In the genomic region with DNA sequence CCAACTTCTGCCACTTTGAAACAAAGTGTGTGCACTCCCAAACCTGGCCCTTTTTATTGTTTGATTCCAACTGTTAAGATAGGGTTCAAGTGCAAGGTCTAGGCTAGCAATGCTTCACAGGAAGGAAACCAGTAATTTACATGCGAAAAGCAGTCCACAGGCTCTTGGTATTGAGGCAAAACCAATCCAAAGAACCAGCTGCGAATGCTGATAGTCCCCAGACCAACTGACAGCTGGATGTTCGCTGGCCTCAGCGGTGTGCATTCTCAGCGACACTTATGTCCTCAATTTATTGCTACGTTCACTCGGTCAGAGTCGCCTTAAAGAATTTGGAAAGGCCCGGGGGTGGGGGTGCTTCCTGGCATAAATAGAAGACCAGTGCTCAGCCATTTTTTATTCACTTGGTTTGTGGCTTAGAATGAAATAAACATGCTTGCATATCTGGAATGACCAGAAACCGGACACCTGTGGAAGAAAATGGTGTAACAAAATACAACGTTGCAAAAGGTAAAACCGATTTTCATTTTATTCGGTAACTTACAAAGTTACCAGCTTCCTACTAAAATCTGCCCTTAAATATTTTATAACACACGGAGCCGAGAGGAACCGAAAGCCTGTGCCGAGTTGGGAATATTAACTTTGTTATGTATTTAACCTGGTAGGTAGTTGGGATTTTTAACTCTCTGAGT, we compare ENCODE assay signal across 8 cellular contexts. TPM values are rescaled to one million over a fixed set of nuclear protein-coding genes. Genes with fewer than 3 reads are reported as not detected.
DNase-seq lines count a peak whose midpoint lies in the region; ATAC-seq and TF ChIP-seq lines count a peak whose summit lies in the region.

No MANE protein-coding gene starts in this region.

- H3K4me2 ChIP-seq in SU-DHL-6 (ENCODE audit: low read depth, low read length, poor library complexity, severe bottlenecking), result peak overlapping the region; percentile 94

- peaks cover 4% of the 10 kb centered on the region; the same call in 1 of the 2 replicates for H3K27me3 Mint-ChIP-seq in HFFc6 (ENCODE audit: insufficient read depth)
- H3K27me3 Mint-ChIP-seq in effector memory CD8-positive, alpha-beta T cell, result no peaks in the 10 kb centered on the region
- H3K27me3 Mint-ChIP-seq in naive thymus-derived CD8-positive, alpha-beta T cell, result no peaks in the 10 kb centered on the region

- DNase-seq in DMS53 treated with DMSO at 0.1 percent for 48 hours (lab: John Stamatoyannopoulos, UW; ENCODE audit: unreplicated experiment), result peak; percentile 63
- peak; percentile 12 for DNase-seq in HFFc6
- DNase-seq in effector memory CD8-positive, alpha-beta T cell, result peak in 1 of 3 experiments; percentile 28
- DNase-seq in naive thymus-derived CD8-positive, alpha-beta T cell, result peak in 3 of 10 donors; percentile 14 to 47 (median 42)
- DNase-seq in NCI-H1092 treated with DMSO at 0.1 percent for 48 hours (lab: John Stamatoyannopoulos, UW), result no peak

- H3K4me3 ChIP-seq in SU-DHL-6 (ENCODE audit: insufficient read depth, low read length, poor library complexity, severe bottlenecking), result peak overlapping the region; percentile 53

- peak overlapping the region; percentile 57 for H3K9ac ChIP-seq in SU-DHL-6 (ENCODE audit: low read length)

- ATAC-seq in effector memory CD8-positive, alpha-beta T cell (replicated peaks), result peak; percentile 0
- ATAC-seq in naive thymus-derived CD8-positive, alpha-beta T cell, result peak in 1 of 2 donors; percentile 7
- ATAC-seq in GM18861 (IDR thresholded peaks at IDR 0.05; ENCODE audit: unreplicated experiment) (no peak), GM18858 (IDR thresholded peaks at IDR 0.05; ENCODE audit: unreplicated experiment) (no peak)

- H3K36me3 Mint-ChIP-seq in HFFc6 (ENCODE audit: low read depth), result peaks cover 4% of the 10 kb centered on the region; the same call in 1 of the 2 replicates
- H3K36me3 Mint-ChIP-seq in effector memory CD8-positive, alpha-beta T cell (ENCODE audit: insufficient read depth), result peaks cover 43% of the 10 kb centered on the region
- H3K36me3 Mint-ChIP-seq in naive thymus-derived CD8-positive, alpha-beta T cell, result no peaks in the 10 kb centered on the region

- H4K20me1 ChIP-seq in SU-DHL-6 (ENCODE audit: low read depth, low read length), result no peaks in the 10 kb centered on the region

- no peaks in the 10 kb centered on the region for H3K9me2 ChIP-seq in SU-DHL-6 (replicated peaks; ENCODE audit: insufficient read depth, low read length)

- H3K27ac ChIP-seq in SU-DHL-6 (ENCODE audit: low read depth, low read length), result peak overlapping the region; percentile 70

- no peaks in the 10 kb centered on the region for H3K79me2 ChIP-seq in SU-DHL-6 (ENCODE audit: insufficient read depth, low read length)

- H3K27me3 ChIP-seq in SU-DHL-6 (ENCODE audit: low read length), result no peaks in the 10 kb centered on the region

- H3K4me3 Mint-ChIP-seq in HFFc6, result peak overlapping the region; percentile 86
- peak overlapping the region; percentile 81 to 87 for H3K4me3 Mint-ChIP-seq in effector memory CD8-positive, alpha-beta T cell
- peak overlapping the region; percentile 83 to 95 (median 89) for H3K4me3 Mint-ChIP-seq in naive thymus-derived CD8-positive, alpha-beta T cell

- H3K9me3 ChIP-seq in SU-DHL-6 (ENCODE audit: insufficient read depth, low read length), result no peaks in the 10 kb centered on the region

- H3K27ac Mint-ChIP-seq in HFFc6, result peak overlapping the region; percentile 94
- peak overlapping the region; percentile 89 to 90 for H3K27ac Mint-ChIP-seq in effector memory CD8-positive, alpha-beta T cell
- peak overlapping the region in 9 of 10 donors; percentile 91 to 97 (median 94) for H3K27ac Mint-ChIP-seq in naive thymus-derived CD8-positive, alpha-beta T cell

- no peaks in the 10 kb centered on the region for H3K9me3 Mint-ChIP-seq in HFFc6
- no peaks in the 10 kb centered on the region for H3K9me3 Mint-ChIP-seq in effector memory CD8-positive, alpha-beta T cell
- H3K9me3 Mint-ChIP-seq in naive thymus-derived CD8-positive, alpha-beta T cell, result no peaks in the 10 kb centered on the region

- peaks cover 37% of the 10 kb centered on the region for H3K4me1 Mint-ChIP-seq in HFFc6 (ENCODE audit: low read depth)
- peaks cover 43 to 46% of the 10 kb centered on the region in 2 donors for H3K4me1 Mint-ChIP-seq in effector memory CD8-positive, alpha-beta T cell (ENCODE audit: low read depth in 2 of 2)
- peaks cover 29 to 64% (median 59%) of the 10 kb centered on the region in 4 donors for H3K4me1 Mint-ChIP-seq in naive thymus-derived CD8-positive, alpha-beta T cell

- POLR2A ChIA-PET in naive thymus-derived CD8-positive, alpha-beta T cell (lab: Charles Lee), result interaction anchor here (0.6 to 3.0 kb wide), 5 partner anchors 12 to 64 kb away, joined by 3 to 20 read pairs (median 6); a partner anchor contains a TSS

- TF ChIP-seq CTCF in HFFc6 (IDR thresholded peaks at IDR 0.05) (no peak), SU-DHL-6 (IDR thresholded peaks at IDR 0.05; ENCODE audit: insufficient read depth, low read length, poor library complexity, severe bottlenecking) (no peak)

- peak overlapping the region; percentile 66 for H2AFZ ChIP-seq in SU-DHL-6 (ENCODE audit: low read depth, low read length, severe bottlenecking)

- no peaks in the 10 kb centered on the region for H3K36me3 ChIP-seq in SU-DHL-6 (ENCODE audit: low read length)

- H3F3A ChIP-seq in SU-DHL-6 (ENCODE audit: insufficient read depth), result peaks cover 16% of the 10 kb centered on the region

RNA-seq across cellular contexts. Expression of a gene that starts 1.6 kb away (rescaled TPM):
- total RNA-seq in HFFc6 (2021; fragmentation: NEBNext Ultra II Directional; extraction: Animal tissue kit (Norgen Biotek cat#: 25700)), result 10 to 100 TPM; 35.5 to 63.7 (median 55.8) TPM
- 10 to 100 TPM; 23.3 to 34.4 TPM for total RNA-seq in naive thymus-derived CD8-positive, alpha-beta T cell
- polyA plus RNA-seq in naive thymus-derived CD8-positive, alpha-beta T cell, result 1 to 10 TPM; 3.1 to 4.7 (median 3.4) TPM
